In genomic region chr22:47192651-47193437, GRCh38 we compare ENCODE assay signal across 8 cellular contexts.
DNase-seq lines count a peak whose midpoint lies in the region; ATAC-seq lines count a peak whose summit lies in the region.
"Had no signal": no experiment of that assay in that cellular context is flagged by ENCODE, and none has a peak within 500 bp of the region (broad histone marks: within the 10 kb centered on the region; RNA-seq: fewer than 3 reads in every experiment).

No MANE protein-coding gene starts in this region.

- peak in 1 of 2 donors; percentile 52 for ATAC-seq in natural killer cell treated with Interleukin-12 subunit alpha and Interleukin-12 subunit beta and Interleukin-15 and Interleukin-18, amount 100 ng/mL, for 72 hours
- no peak for ATAC-seq in HG03097 (IDR thresholded peaks at IDR 0.05; ENCODE audit: low FRiP score, unreplicated experiment)
- ATAC-seq in GM21360 (IDR thresholded peaks at IDR 0.05; ENCODE audit: unreplicated experiment), result no peak

- no peaks in the 10 kb centered on the region for H3K4me1 Mint-ChIP-seq in natural killer cell treated with Interleukin-12 subunit alpha and Interleukin-12 subunit beta and Interleukin-15 and Interleukin-18, amount 100 ng/mL, for 72 hours (ENCODE audit: low read depth in 2 of 2)

- DNase-seq in CD1c-positive myeloid dendritic cell (ENCODE audit: extremely low spot score), result peak; percentile 3
- DNase-seq in DMS53 treated with DMSO at 0.1 percent for 48 hours (lab: John Stamatoyannopoulos, UW; ENCODE audit: unreplicated experiment), result peak; percentile 35
- peak; percentile 75 for DNase-seq in SW480 (ENCODE audit: low spot score)
- peak; percentile 53 for DNase-seq in natural killer cell treated with Interleukin-12 subunit alpha and Interleukin-12 subunit beta and Interleukin-15 and Interleukin-18, amount 100 ng/mL, for 72 hours (ENCODE audit: low spot score)
- no peak for DNase-seq in cortex of kidney (lab: John Stamatoyannopoulos, UW)
- DNase-seq: NCI-H2227 treated with DMSO at 0.1 percent for 48 hours had no signal

- no peaks in the 10 kb centered on the region for H3K36me3 Mint-ChIP-seq in natural killer cell treated with Interleukin-12 subunit alpha and Interleukin-12 subunit beta and Interleukin-15 and Interleukin-18, amount 100 ng/mL, for 72 hours

- no peak overlapping the region for H3K4me3 Mint-ChIP-seq in natural killer cell treated with Interleukin-12 subunit alpha and Interleukin-12 subunit beta and Interleukin-15 and Interleukin-18, amount 100 ng/mL, for 72 hours

- no peak overlapping the region for H3K27ac Mint-ChIP-seq in natural killer cell treated with Interleukin-12 subunit alpha and Interleukin-12 subunit beta and Interleukin-15 and Interleukin-18, amount 100 ng/mL, for 72 hours

- H3K27me3 Mint-ChIP-seq in natural killer cell treated with Interleukin-12 subunit alpha and Interleukin-12 subunit beta and Interleukin-15 and Interleukin-18, amount 100 ng/mL, for 72 hours, result no peaks in the 10 kb centered on the region

- no peaks in the 10 kb centered on the region for H3K9me3 Mint-ChIP-seq in natural killer cell treated with Interleukin-12 subunit alpha and Interleukin-12 subunit beta and Interleukin-15 and Interleukin-18, amount 100 ng/mL, for 72 hours
